In the genomic region with DNA sequence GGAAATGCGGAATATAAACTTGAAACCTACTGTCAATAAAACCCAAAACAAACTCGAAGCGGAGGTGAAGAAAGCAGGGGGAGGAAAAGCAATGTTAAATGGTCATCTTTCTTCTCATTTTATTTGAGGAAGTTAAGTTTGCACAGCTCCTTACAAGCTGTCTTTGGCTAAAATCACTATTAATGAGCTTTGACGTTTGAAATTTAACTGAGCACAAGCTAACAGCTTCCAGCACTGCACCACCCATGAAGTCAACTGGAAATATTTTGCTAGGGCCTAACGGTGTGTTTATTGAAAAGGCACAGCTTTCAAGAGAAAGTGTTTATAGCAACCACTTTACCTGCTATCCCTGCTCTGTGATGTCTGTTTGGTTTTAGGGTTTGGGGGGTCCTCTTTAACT, we compare ENCODE assay signal across 18 cellular contexts.
"Had no signal": no experiment of that assay in that cellular context is flagged by ENCODE, and none has a peak within 500 bp of the region (broad histone marks: within the 10 kb centered on the region; RNA-seq: fewer than 3 reads in every experiment).

No MANE protein-coding gene starts in this region.

- H3K4me3 Mint-ChIP-seq: activated CD8-positive, alpha-beta T cell treated with anti-CD3 and anti-CD28 coated beads for 36 hours; activated naive CD8-positive, alpha-beta T cell treated with anti-CD3 and anti-CD28 coated beads for 36 hours; natural killer cell treated with Interleukin-12 subunit alpha and Interleukin-12 subunit beta and Interleukin-15 and Interleukin-18, amount 100 ng/mL, for 72 hours; T-helper 1 cell treated with Interleukin-12 subunit alpha and Interleukin-12 subunit beta and Interleukin-4 antibody, amounts not matched to agents 30 μg/mL and 1 μg/mL, for 36 hours had no signal

- H3K9me3 Mint-ChIP-seq: activated CD8-positive, alpha-beta T cell treated with anti-CD3 and anti-CD28 coated beads for 36 hours; activated naive CD8-positive, alpha-beta T cell treated with anti-CD3 and anti-CD28 coated beads for 36 hours; natural killer cell treated with Interleukin-12 subunit alpha and Interleukin-12 subunit beta and Interleukin-15 and Interleukin-18, amount 100 ng/mL, for 72 hours; T-helper 1 cell treated with Interleukin-12 subunit alpha and Interleukin-12 subunit beta and Interleukin-4 antibody, amounts not matched to agents 30 μg/mL and 1 μg/mL, for 36 hours had no signal

- H3K36me3 ChIP-seq: colonic mucosa, esophagus squamous epithelium, spleen, thoracic aorta had no signal

- H3K4me1 Mint-ChIP-seq: activated naive CD8-positive, alpha-beta T cell treated with anti-CD3 and anti-CD28 coated beads for 36 hours had no signal

- H3K27ac ChIP-seq: colonic mucosa, spleen, thoracic aorta had no signal

- H3K27ac Mint-ChIP-seq: activated CD8-positive, alpha-beta T cell treated with anti-CD3 and anti-CD28 coated beads for 36 hours; activated naive CD8-positive, alpha-beta T cell treated with anti-CD3 and anti-CD28 coated beads for 36 hours; natural killer cell treated with Interleukin-12 subunit alpha and Interleukin-12 subunit beta and Interleukin-15 and Interleukin-18, amount 100 ng/mL, for 72 hours; T-helper 1 cell treated with Interleukin-12 subunit alpha and Interleukin-12 subunit beta and Interleukin-4 antibody, amounts not matched to agents 30 μg/mL and 1 μg/mL, for 36 hours had no signal

- ATAC-seq: activated CD8-positive, alpha-beta T cell treated with anti-CD3 and anti-CD28 coated beads for 36 hours; body of pancreas; natural killer cell treated with Interleukin-12 subunit alpha and Interleukin-12 subunit beta and Interleukin-15 and Interleukin-18, amount 100 ng/mL, for 72 hours; sciatic nerve had no signal

- H3K9me3 ChIP-seq: body of pancreas, colonic mucosa, esophagus squamous epithelium, spleen, thoracic aorta had no signal

- H3K4me3 ChIP-seq: body of pancreas, colonic mucosa, esophagus squamous epithelium, spleen, thoracic aorta had no signal

- H3K4me1 ChIP-seq: body of pancreas, colonic mucosa, esophagus squamous epithelium, spleen had no signal

- H3K36me3 Mint-ChIP-seq: activated naive CD8-positive, alpha-beta T cell treated with anti-CD3 and anti-CD28 coated beads for 36 hours; natural killer cell treated with Interleukin-12 subunit alpha and Interleukin-12 subunit beta and Interleukin-15 and Interleukin-18, amount 100 ng/mL, for 72 hours had no signal

- DNase-seq: activated CD4-positive, alpha-beta T cell treated with anti-CD3 and anti-CD28 coated beads for 48 hours; activated CD8-positive, alpha-beta memory T cell treated with anti-CD3 and anti-CD28 coated beads, Interleukin-2, amount 50 U/mL, for 4 hours; activated CD8-positive, alpha-beta T cell treated with anti-CD3 and anti-CD28 coated beads for 36 hours; activated gamma-delta T cell treated with Interleukin-2 at 50 U/mL for 16 hours; activated naive CD8-positive, alpha-beta T cell treated with anti-CD3 and anti-CD28 coated beads for 36 hours; activated T-cell treated with anti-CD3 and anti-CD28 coated beads, Interleukin-2, amount 50 U/mL, for 48 hours; amygdala; body of pancreas; central memory CD4-positive, alpha-beta T cell; colonic mucosa; esophagus squamous epithelium; mesenchymal stem cell; spleen; stimulated activated CD4-positive, alpha-beta T cell treated with anti-CD3 and anti-CD28 coated beads, Interleukin-1b, Interleukin-23, amount 100 ng/mL, for 48 hours had no signal

- H3K27me3 ChIP-seq: body of pancreas, colonic mucosa, esophagus squamous epithelium had no signal
